In genomic region chr7:43737467-43738127, GRCh38 we compare ENCODE assay signal across 29 cellular contexts.
"Had no signal": no experiment of that assay in that cellular context is flagged by ENCODE, and none has a peak within 500 bp of the region (broad histone marks: within the 10 kb centered on the region; RNA-seq: fewer than 3 reads in every experiment).

No MANE protein-coding gene starts in this region.

- H3K27ac ChIP-seq: epithelial cell of prostate, gastrocnemius medialis, lower lobe of right lung, neutrophil, pancreas, suprapubic skin, transverse colon, vagina had no signal

- H3K4me3 ChIP-seq: gastrocnemius medialis, lower lobe of right lung, mucosa of descending colon, pancreas, smooth muscle cell, suprapubic skin, transverse colon, vagina had no signal

- H3K4me1 ChIP-seq: gastrocnemius medialis, lower lobe of right lung, pancreas, suprapubic skin, transverse colon, vagina had no signal

- H3K9me3 Mint-ChIP-seq: endodermal cell; mesothelial cell of epicardium; naive B cell; natural killer cell treated with Interleukin-12 subunit alpha and Interleukin-12 subunit beta and Interleukin-15 and Interleukin-18, amount 100 ng/mL, for 72 hours; stimulated activated naive CD8-positive, alpha-beta T cell treated with anti-CD3 and anti-CD28 coated beads, Interleukin-15, amount 100 ng/mL, for 72 hours had no signal

- H3K27ac Mint-ChIP-seq: endodermal cell; progenitor cell of endocrine pancreas; stimulated activated naive CD8-positive, alpha-beta T cell treated with anti-CD3 and anti-CD28 coated beads, Interleukin-15, amount 100 ng/mL, for 72 hours had no signal

- H3K4me3 Mint-ChIP-seq: endodermal cell; mesothelial cell of epicardium; naive B cell; natural killer cell treated with Interleukin-12 subunit alpha and Interleukin-12 subunit beta and Interleukin-15 and Interleukin-18, amount 100 ng/mL, for 72 hours; stimulated activated naive CD8-positive, alpha-beta T cell treated with anti-CD3 and anti-CD28 coated beads, Interleukin-15, amount 100 ng/mL, for 72 hours had no signal

- ATAC-seq: esophagus mucosa; gastrocnemius medialis; left ventricle myocardium superior; mucosa of descending colon; natural killer cell treated with Interleukin-12 subunit alpha and Interleukin-12 subunit beta and Interleukin-15 and Interleukin-18, amount 100 ng/mL, for 72 hours; pancreas; sciatic nerve; stimulated activated naive CD8-positive, alpha-beta T cell treated with anti-CD3 and anti-CD28 coated beads, Interleukin-15, amount 100 ng/mL, for 72 hours had no signal

- H3K27me3 Mint-ChIP-seq: natural killer cell treated with Interleukin-12 subunit alpha and Interleukin-12 subunit beta and Interleukin-15 and Interleukin-18, amount 100 ng/mL, for 72 hours; progenitor cell of endocrine pancreas; stimulated activated naive CD8-positive, alpha-beta T cell treated with anti-CD3 and anti-CD28 coated beads, Interleukin-15, amount 100 ng/mL, for 72 hours had no signal

- H3K36me3 ChIP-seq: gastrocnemius medialis, lower lobe of right lung, neutrophil, pancreas, suprapubic skin, transverse colon, vagina had no signal

- H3K4me1 Mint-ChIP-seq: endodermal cell, naive B cell had no signal

- H3K27me3 ChIP-seq: gastrocnemius medialis, neutrophil, pancreas, suprapubic skin, transverse colon, vagina had no signal

- H3K4me2 ChIP-seq: smooth muscle cell had no signal

- DNase-seq: effector CD8-positive, alpha-beta T cell; endodermal cell; foreskin fibroblast; gastrocnemius medialis; head of caudate nucleus; left ventricle myocardium superior; lower lobe of right lung; mucosa of descending colon; naive B cell; pancreas; stimulated activated CD4-positive, alpha-beta T cell treated with anti-CD3 and anti-CD28 coated beads, Interleukin-12 subunit alpha, Interleukin-12 subunit beta, amount 100 ng/mL, for 4 hours; stimulated activated CD4-positive, alpha-beta T cell treated with anti-CD3 and anti-CD28 coated beads, Interleukin-1b, Interleukin-23, amount 100 ng/mL, for 48 hours; stimulated activated CD4-positive, alpha-beta T cell treated with anti-CD3 and anti-CD28 coated beads, Interleukin-4, amount 100 ng/mL, for 1 hour; stimulated activated CD8-positive, alpha-beta memory T cell treated with anti-CD3 and anti-CD28 coated beads, Interleukin-4, amount 100 ng/mL, for 48 hours; stimulated activated naive CD4-positive, alpha-beta T cell; stimulated activated naive CD8-positive, alpha-beta T cell treated with anti-CD3 and anti-CD28 coated beads, Interleukin-15, amount 100 ng/mL, for 72 hours; transverse colon had no signal

- H3K9me3 ChIP-seq: gastrocnemius medialis, lower lobe of right lung, mucosa of descending colon, neutrophil, pancreas, suprapubic skin, transverse colon, vagina had no signal

- FAIRE-seq: colon, keratinocyte, pancreas had no signal

- H3K36me3 Mint-ChIP-seq: mesothelial cell of epicardium; naive B cell; natural killer cell treated with Interleukin-12 subunit alpha and Interleukin-12 subunit beta and Interleukin-15 and Interleukin-18, amount 100 ng/mL, for 72 hours had no signal
